Comparison of ENCODE assay signal across 10 cellular contexts in genomic region chr1:43704838-43705237, GRCh38. TPM values are rescaled to one million over a fixed set of nuclear protein-coding genes. Genes with fewer than 3 reads are reported as not detected.
DNase-seq lines count a peak whose midpoint lies in the region; ATAC-seq, FAIRE-seq and TF ChIP-seq lines count a peak whose summit lies in the region.
"Had no signal": no experiment of that assay in that cellular context is flagged by ENCODE, and none has a peak within 500 bp of the region (broad histone marks: within the 10 kb centered on the region; RNA-seq: fewer than 3 reads in every experiment).

No MANE protein-coding gene starts in this region.

- H3K27ac Mint-ChIP-seq in CD14-positive monocyte (peak overlapping the region in 4 of 7 donors; percentile 16 to 79 (median 70)), osteocyte (ENCODE audit: unreplicated experiment) (no peak overlapping the region), WTC11 (no peak overlapping the region)

- DNase-seq in CD14-positive monocyte (ENCODE audit: low spot score) (no peak), GM12891 (ENCODE audit: insufficient read length, low spot score) (no peak), T1000 (lab: John Stamatoyannopoulos, UW) (peak; percentile 21), foreskin fibroblast (peak in 1 of 2 donors; percentile 76), osteocyte (ENCODE audit: extremely low spot score, unreplicated experiment) (no peak), WTC11 (ENCODE audit: low spot score) (no peak)
- DNase-seq: NCI-H526 treated with DMSO at 0.1 percent for 48 hours had no signal

- H3K4me1 Mint-ChIP-seq in CD14-positive monocyte (peaks cover 31% of the 10 kb centered on the region), osteocyte (ENCODE audit: unreplicated experiment) (peaks cover 24% of the 10 kb centered on the region), WTC11 (peaks cover 17% of the 10 kb centered on the region)

- H3K9me3 Mint-ChIP-seq in CD14-positive monocyte (no peaks in the 10 kb centered on the region), osteocyte (ENCODE audit: unreplicated experiment) (no peaks in the 10 kb centered on the region), WTC11 (no peaks in the 10 kb centered on the region)

- H3K36me3 Mint-ChIP-seq in CD14-positive monocyte (peaks cover 42 to 55% of the 10 kb centered on the region in 2 donors), osteocyte (ENCODE audit: unreplicated experiment) (peaks cover 21% of the 10 kb centered on the region), WTC11 (peaks cover 43% of the 10 kb centered on the region)

- TF ChIP-seq CTCF in CD14-positive monocyte (IDR thresholded peaks at IDR 0.05) (no peak), foreskin fibroblast (IDR thresholded peaks at IDR 0.05; ENCODE audit: low read depth, low read length) (peak; percentile 14), osteocyte (IDR thresholded peaks at IDR 0.05) (no peak), WTC11 (IDR thresholded peaks at IDR 0.05) (no peak)

- FAIRE-seq in GM12891 (lab: Jason Lieb, UNC) = peak; percentile 23

- CTCF ChIA-PET in WTC11 (lab: Charles Lee) = interaction anchor here (0.6 to 3.9 kb wide), 6 partner anchors 12 to 290 kb away, joined by 3 to 51 read pairs (median 3); partner anchors contain the start of gene KDM4A

- H3K27me3 Mint-ChIP-seq in CD14-positive monocyte (ENCODE audit: low read depth in 3 of 3) (no peaks in the 10 kb centered on the region), osteocyte (ENCODE audit: unreplicated experiment) (no peaks in the 10 kb centered on the region), WTC11 (ENCODE audit: low read depth) (no peaks in the 10 kb centered on the region)

- no peak for TF ChIP-seq POLR2A in GM12891 (IDR thresholded peaks at IDR 0.05; ENCODE audit: low read depth, low read length)

- no peak for ATAC-seq in HG02763 (IDR thresholded peaks at IDR 0.05; ENCODE audit: unreplicated experiment)
- ATAC-seq in WTC11 = no peak
- ATAC-seq in GM19351 (IDR thresholded peaks at IDR 0.05; ENCODE audit: unreplicated experiment) = no peak

- H3K4me3 ChIP-seq in foreskin fibroblast (ENCODE audit: low read depth in 1 of 2, low read length in 2 of 2) = no peak overlapping the region
- H3K4me3 ChIP-seq: esophagus muscularis mucosa had no signal

- intact Hi-C loops in CD14-positive monocyte (cut with micrococcal nuclease) = loop anchor here (5.0 kb wide), 2 partner anchors 53 to 242 kb away; partner anchors contain the start of genes IPO13 (in 1 of the 2) and KDM4A (in 1 of the 2)

- POLR2A ChIA-PET in WTC11 (lab: Charles Lee) = no interaction called here

- H3K4me3 Mint-ChIP-seq in CD14-positive monocyte (peak overlapping the region in 1 of 2 donors; percentile 43), osteocyte (ENCODE audit: unreplicated experiment) (no peak overlapping the region), WTC11 (no peak overlapping the region)

TF ChIP-seq in GM12891, 5 proteins besides CTCF, POLR2A, EP300 and RAD21:
- TF ChIP-seq TAF1 (IDR thresholded peaks at IDR 0.05; ENCODE audit: low read depth, low read length) = no peak
- no peak for TF ChIP-seq SPI1 (IDR thresholded peaks at IDR 0.05; ENCODE audit: low read depth, low read length)
- TF ChIP-seq POU2F2 (IDR thresholded peaks at IDR 0.05; ENCODE audit: low read depth, low read length) = no peak
- no peak for TF ChIP-seq PAX5 (IDR thresholded peaks at IDR 0.05; ENCODE audit: insufficient read depth, low read length, severe bottlenecking)
- no peak for TF ChIP-seq POLR2AphosphoS5 (IDR thresholded peaks at IDR 0.05; ENCODE audit: low read depth, low read length)

TF ChIP-seq in WTC11, 78 proteins besides CTCF, POLR2A, EP300 and RAD21 (continues in another document):
- no peak for TF ChIP-seq ZBTB21 (CRISPR knock-in tag; IDR thresholded peaks at IDR 0.05; ENCODE audit: borderline replicate concordance)
- TF ChIP-seq MLX (CRISPR knock-in tag; IDR thresholded peaks at IDR 0.05) = no peak
- no peak for TF ChIP-seq OVOL2 (CRISPR knock-in tag; IDR thresholded peaks at IDR 0.05; ENCODE audit: borderline replicate concordance)
- no peak for TF ChIP-seq PREB (CRISPR knock-in tag; IDR thresholded peaks at IDR 0.05; ENCODE audit: borderline replicate concordance)
- no peak for TF ChIP-seq ARID4B (CRISPR knock-in tag; IDR thresholded peaks at IDR 0.05; ENCODE audit: borderline replicate concordance)
- TF ChIP-seq ZSCAN18 (CRISPR knock-in tag; IDR thresholded peaks at IDR 0.05) = no peak
- TF ChIP-seq RORB (CRISPR knock-in tag; IDR thresholded peaks at IDR 0.05) = no peak

RNA-seq across cellular contexts. Expression of gene ST3GAL3, which starts 2.5 kb away (rescaled TPM):
- 1 to 10 TPM; 1.6 to 2.1 TPM for polyA plus RNA-seq in CD14-positive monocyte
- 9.7 TPM for polyA plus RNA-seq in GM12891 (2012; ENCODE audit: low read depth, missing spikeins)
- total RNA-seq in osteocyte (23.5 and 26.4 TPM in 2 replicates), WTC11 (2021) (8.6 to 10.3 TPM (median 8.9 TPM) in 3 replicates)

RNA-seq across cellular contexts. Expression of gene KDM4A, which starts 54.9 kb away (rescaled TPM):
- polyA plus RNA-seq in CD14-positive monocyte = 1 to 10 TPM; 4.4 to 8.2 TPM
- 12.1 TPM for polyA plus RNA-seq in GM12891 (2012; ENCODE audit: low read depth, missing spikeins)
- total RNA-seq in osteocyte (51.9 and 55.8 TPM in 2 replicates), WTC11 (2021) (76.5 to 78.3 TPM (median 76.7 TPM) in 3 replicates)

Comparison
In these comparisons a context has a peak if more than half of its experiments do, and no peak if none do; other contexts are left out.
1. H3K27ac Mint-ChIP-seq: peak in CD14-positive monocyte (4 of 7); none in osteocyte (single experiment) and WTC11 (single experiment).